7 cellular contexts compared by ENCODE assay signal in the genomic region with DNA sequence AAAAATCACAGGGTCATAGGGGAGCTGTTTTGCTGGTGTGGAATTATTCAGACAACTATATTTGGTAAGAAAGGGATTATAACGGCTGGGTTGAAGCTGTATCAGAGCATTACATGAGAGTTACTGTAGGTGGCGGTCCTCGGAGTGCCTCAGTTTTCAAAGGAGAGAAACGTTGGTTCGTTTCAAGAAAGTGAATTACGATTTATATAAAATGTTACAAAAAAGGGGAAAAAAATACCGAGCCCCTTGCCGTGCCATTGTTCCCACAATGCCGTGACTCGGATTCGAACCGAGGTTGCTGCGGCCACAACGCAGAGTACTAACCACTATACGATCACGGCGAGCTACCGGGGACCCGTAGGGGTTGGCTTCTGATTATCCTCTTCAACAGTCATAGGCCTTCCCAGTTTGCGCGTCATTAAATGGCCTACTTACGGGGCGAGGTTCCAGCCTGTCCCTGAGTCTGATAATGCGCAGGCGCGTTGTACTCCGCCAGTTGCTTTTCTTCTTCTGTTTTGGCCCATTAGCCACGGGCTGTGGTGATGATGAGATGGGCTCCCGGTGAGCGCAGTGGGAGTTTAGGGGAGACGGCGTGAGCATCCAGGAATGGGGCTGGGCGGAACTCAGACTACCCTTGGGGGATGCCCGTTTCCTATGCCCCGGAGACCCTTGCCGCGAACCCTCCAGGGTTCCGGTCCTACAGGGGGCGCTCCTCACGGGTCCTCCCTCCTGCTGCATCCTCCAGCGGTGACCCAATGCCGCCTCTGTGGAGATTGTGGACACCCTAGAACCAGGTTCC. TPM values are rescaled to one million over a fixed set of nuclear protein-coding genes. Genes with fewer than 3 reads are reported as not detected.
DNase-seq lines count a peak whose midpoint lies in the region; ATAC-seq and TF ChIP-seq lines count a peak whose summit lies in the region.

No MANE protein-coding gene starts in this region.

- TF ChIP-seq POLR2A in sigmoid colon (IDR thresholded peaks at IDR 0.05): peak; percentile 96 to 98

- TF ChIP-seq EP300 in sigmoid colon (IDR thresholded peaks at IDR 0.05): peak in 1 of 4 donors; percentile 76

- peak; percentile 86 for TF ChIP-seq CTCF in astrocyte of the spinal cord (IDR thresholded peaks at IDR 0.05; ENCODE audit: low read depth, low read length)
- peak; percentile 41 to 82 (median 62) for TF ChIP-seq CTCF in sigmoid colon (IDR thresholded peaks at IDR 0.05)

- H3K36me3 ChIP-seq in iPS DF 6.9 (ENCODE audit: control insufficient read depth, insufficient read depth, low read length): no peaks in the 10 kb centered on the region
- H3K36me3 ChIP-seq in sigmoid colon: no peaks in the 10 kb centered on the region

- ATAC-seq in GM18498 (IDR thresholded peaks at IDR 0.05; ENCODE audit: unreplicated experiment): peak; percentile 62
- ATAC-seq in HG02884 (IDR thresholded peaks at IDR 0.05; ENCODE audit: unreplicated experiment): peak; percentile 45

- WGBS in iPS DF 6.9 (ENCODE audit: insufficient coverage, insufficient read length): no CpG with 5 or more reads among the region's 42 CpGs
- WGBS in sigmoid colon, 2 donors: 0% methylated on average over 42 of the region's 42 CpGs

- H3K4me3 ChIP-seq in astrocyte of the spinal cord (ENCODE audit: low read depth, low read length) (peak overlapping the region; percentile 80), iPS DF 6.9 (ENCODE audit: low read length) (peak overlapping the region; percentile 57; the same call in 1 of the 2 replicates), sigmoid colon (peak overlapping the region; percentile 54 to 62 (median 60))

- no peaks in the 10 kb centered on the region for H3K4me1 ChIP-seq in iPS DF 6.9 (ENCODE audit: control insufficient read depth, insufficient read depth, low read length)
- peaks cover 0 to 17% (median 7%) of the 10 kb centered on the region in 4 donors for H3K4me1 ChIP-seq in sigmoid colon

- in situ Hi-C loops in astrocyte of the spinal cord (cut with HindIII; ENCODE audit: low sequenced_read_pairs): no loop called here

- H3K27ac ChIP-seq in iPS DF 6.9 (ENCODE audit: low read length) (no peak overlapping the region), sigmoid colon (peak overlapping the region; percentile 93 to 98 (median 96))

- H3K9me3 ChIP-seq in iPS DF 6.9 (ENCODE audit: control insufficient read depth, insufficient read depth, low read length): no peaks in the 10 kb centered on the region
- no peaks in the 10 kb centered on the region for H3K9me3 ChIP-seq in sigmoid colon

- intact Hi-C loops in sigmoid colon (cut with DNase I): loop anchor here (1.0 to 10.0 kb wide), 2 partner anchors 31 to 774 kb away; a partner anchor contains a TSS

- H3K27me3 ChIP-seq in iPS DF 6.9 (ENCODE audit: control insufficient read depth, insufficient read depth, low read length) (no peaks in the 10 kb centered on the region), sigmoid colon (no peaks in the 10 kb centered on the region)

- DNase-seq in NCI-H187 (lab: John Stamatoyannopoulos, UW) (peak; percentile 77 to 89), T-helper 9 cell (peak; percentile 83), astrocyte of the spinal cord (ENCODE audit: low read depth, low spot score) (peak; percentile 98), iPS DF 6.9 (ENCODE audit: low read depth, low spot score) (peak; percentile 78), sigmoid colon (peak; percentile 99)

RNA-seq across cellular contexts. Expression of a gene that starts 10.8 kb away (rescaled TPM):
- total RNA-seq in sigmoid colon: 10 to 100 TPM; 10.6 to 28.5 (median 17.9) TPM
- polyA plus RNA-seq in sigmoid colon: 10 to 100 TPM in 2 of 3 donors, 1 to 10 TPM in 1; 3.5 to 13.5 (median 12.6) TPM

RNA-seq across cellular contexts. Expression of a gene that starts 53.5 kb away (rescaled TPM):
- total RNA-seq in sigmoid colon: not detected
- polyA plus RNA-seq in sigmoid colon: 1 to 10 TPM; 1.2 to 3.0 (median 1.8) TPM
